Comparison of ENCODE assay signal across 8 cellular contexts in genomic region chr15:57306305-57306943, GRCh38.
DNase-seq lines count a peak whose midpoint lies in the region; ATAC-seq and TF ChIP-seq lines count a peak whose summit lies in the region.

No MANE protein-coding gene starts in this region.

- intact Hi-C loops in spleen (cut with DNase I; ENCODE audit: low total_unique reads) = loop anchor here (5.0 to 10.0 kb wide), 2 partner anchors 484 to 812 kb away; no protein-coding TSS in a partner anchor

- H3K36me3 ChIP-seq in GM06990 (ENCODE audit: control insufficient read depth, insufficient read depth, low read length) (no peaks in the 10 kb centered on the region), WERI-Rb-1 (no peaks in the 10 kb centered on the region), spleen (peaks cover 0 to 26% (median 0%) of the 10 kb centered on the region in 6 donors)

- peak overlapping the region; percentile 84 for H3K27ac ChIP-seq in WERI-Rb-1
- peak overlapping the region in 4 of 8 donors; percentile 9 to 67 (median 50) for H3K27ac ChIP-seq in spleen

- WGBS in spleen, 5 donors = 0 to 3% (median 1%) methylated on average over 35 to 42 of the region's 42 CpGs

- H3K27me3 ChIP-seq in GM06990 (replicated peaks; ENCODE audit: control insufficient read depth, insufficient read depth, low read length) (no peaks in the 10 kb centered on the region), WERI-Rb-1 (ENCODE audit: insufficient read depth, low read depth, severe bottlenecking) (no peaks in the 10 kb centered on the region), spleen (replicated peaks in 1 of 7) (peaks cover 0 to 6% (median 0%) of the 10 kb centered on the region in 7 donors)

- in situ Hi-C loops in T47D (cut with HindIII; ENCODE audit: low pct_unique_long_range_greater_than_20kb, low sequenced_read_pairs) = no loop called here

- peak; percentile 82 for DNase-seq in GM06990 (ENCODE audit: extremely low read depth, insufficient read length)
- peak; percentile 45 for DNase-seq in NCI-H2029 (lab: John Stamatoyannopoulos, UW)
- DNase-seq in WERI-Rb-1 = peak; percentile 91
- DNase-seq in T47D (ENCODE audit: low read depth in 1 of 2, low spot score in 1 of 2) = peak; percentile 78 to 87
- peak; percentile 73 for DNase-seq in inferior parietal cortex (ENCODE audit: extremely low spot score)
- peak; percentile 96 for DNase-seq in spleen
- DNase-seq in NCI-H1930 (lab: John Stamatoyannopoulos, UW) = no peak

- TF ChIP-seq CTCF in GM06990 (IDR thresholded peaks at IDR 0.05; ENCODE audit: insufficient read depth, low read length, poor library complexity, severe bottlenecking) = peak; percentile 94
- TF ChIP-seq CTCF in WERI-Rb-1 (IDR thresholded peaks at IDR 0.05; ENCODE audit: low read depth, low read length) = peak; percentile 74
- peak; percentile 50 to 93 (median 84) for TF ChIP-seq CTCF in spleen (IDR thresholded peaks at IDR 0.05 in 8 of 11, conservative IDR thresholded peaks at IDR 0.05 in 3 of 11)

- peaks cover 7 to 50% (median 17%) of the 10 kb centered on the region in 6 donors for H3K4me1 ChIP-seq in spleen

- ATAC-seq in HG02759 (IDR thresholded peaks at IDR 0.05; ENCODE audit: unreplicated experiment) = peak; percentile 80

- H3K9me3 ChIP-seq in WERI-Rb-1 (ENCODE audit: severe bottlenecking) (no peaks in the 10 kb centered on the region), spleen (no peaks in the 10 kb centered on the region)

- H3K4me3 ChIP-seq in GM06990 (replicated peaks; ENCODE audit: low read depth, low read length) (peak overlapping the region; percentile 61), WERI-Rb-1 (ENCODE audit: low read depth, low read length) (peak overlapping the region; percentile 28), spleen (peak overlapping the region; percentile 33 to 70 (median 44))

- no peak for TF ChIP-seq POLR2A in spleen (IDR thresholded peaks at IDR 0.05)

Comparison
In these comparisons a context has a peak if more than half of its experiments do, and no peak if none do; other contexts are left out.
1. DNase-seq: peak in GM06990 (single experiment), NCI-H2029 (single experiment), WERI-Rb-1 (single experiment), T47D (2 of 2), inferior parietal cortex (single experiment) and spleen (single experiment); none in NCI-H1930 (0 of 2).
2. Peak in every context shown above with its lines, with median percentiles within 50 percentile points of each other: H3K4me3 ChIP-seq and CTCF ChIP-seq.